In the genomic region with DNA sequence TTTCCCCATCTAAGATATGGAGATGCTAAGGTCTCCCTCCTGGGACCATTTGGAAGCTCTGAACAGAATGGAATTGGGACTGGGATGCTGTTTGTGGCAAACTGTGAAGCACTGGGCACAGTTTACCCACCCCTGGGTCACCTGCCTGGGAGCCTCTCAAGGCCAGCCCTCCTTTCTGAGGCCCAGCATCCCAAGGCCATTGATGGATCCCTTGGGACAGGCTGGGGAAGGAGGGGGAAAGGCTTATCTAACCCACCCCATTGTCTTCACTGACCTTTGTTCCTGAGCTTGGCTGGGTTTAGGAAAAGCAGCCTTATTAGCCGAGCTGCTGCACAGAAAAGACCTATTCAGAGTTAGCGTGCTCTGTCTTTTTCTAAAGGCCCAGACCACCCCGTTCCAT, we compare ENCODE assay signal across 1 cellular context.
TF ChIP-seq lines count a peak whose summit lies in the region.

No MANE protein-coding gene starts in this region.

TF ChIP-seq in HepG2, 621 proteins besides CTCF, POLR2A, EP300 and RAD21 (continued from another document and continues in another):
- TF ChIP-seq, protein P1, sequence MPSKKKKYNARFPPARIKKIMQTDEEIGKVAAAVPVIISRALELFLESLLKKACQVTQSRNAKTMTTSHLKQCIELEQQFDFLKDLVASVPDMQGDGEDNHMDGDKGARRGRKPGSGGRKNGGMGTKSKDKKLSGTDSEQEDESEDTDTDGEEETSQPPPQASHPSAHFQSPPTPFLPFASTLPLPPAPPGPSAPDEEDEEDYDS (CRISPR knock-in tag; IDR thresholded peaks at IDR 0.05) = peak; percentile 28; the same call in 1 of the 2 replicates
- peak; percentile 91 for TF ChIP-seq HNF4A (CRISPR knock-in tag; IDR thresholded peaks at IDR 0.05)
- no peak for TF ChIP-seq STAT5B (CRISPR knock-in tag; IDR thresholded peaks at IDR 0.05)
- TF ChIP-seq RCOR2 (CRISPR knock-in tag; IDR thresholded peaks at IDR 0.05) = 0 out of 2 replicates have a peak, but pooled peaks have one; percentile 41
- peak; percentile 64 for TF ChIP-seq KDM6A (CRISPR knock-in tag; IDR thresholded peaks at IDR 0.05; ENCODE audit: low read depth)
- TF ChIP-seq CEBPG (CRISPR knock-in tag; IDR thresholded peaks at IDR 0.05) = no peak
- peak; percentile 61 for TF ChIP-seq MED1 (CRISPR knock-in tag; IDR thresholded peaks at IDR 0.05)
- no peak for TF ChIP-seq REST (IDR thresholded peaks at IDR 0.05; ENCODE audit: borderline replicate concordance in 1 of 2, low read depth in 1 of 2, low read length in 2 of 2)
- TF ChIP-seq, protein P2, sequence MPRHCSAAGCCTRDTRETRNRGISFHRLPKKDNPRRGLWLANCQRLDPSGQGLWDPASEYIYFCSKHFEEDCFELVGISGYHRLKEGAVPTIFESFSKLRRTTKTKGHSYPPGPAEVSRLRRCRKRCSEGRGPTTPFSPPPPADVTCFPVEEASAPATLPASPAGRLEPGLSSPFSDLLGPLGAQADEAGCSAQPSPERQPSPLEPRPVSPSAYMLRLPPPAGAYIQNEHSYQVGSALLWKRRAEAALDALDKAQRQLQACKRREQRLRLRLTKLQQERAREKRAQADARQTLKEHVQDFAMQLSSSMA (CRISPR knock-in tag; IDR thresholded peaks at IDR 0.05) = no peak
- peak; percentile 56; the same call in 1 of the 2 replicates for TF ChIP-seq MTA1 (CRISPR knock-in tag; IDR thresholded peaks at IDR 0.05; ENCODE audit: borderline replicate concordance)
- peak; percentile 38; the same call in 1 of the 2 replicates for TF ChIP-seq POLR2G (IDR thresholded peaks at IDR 0.05; ENCODE audit: low read depth, low read length)
- TF ChIP-seq KDM2A (CRISPR knock-in tag; IDR thresholded peaks at IDR 0.05; ENCODE audit: borderline replicate concordance, low read depth) = no peak
- TF ChIP-seq RXRA (CRISPR knock-in tag; IDR thresholded peaks at IDR 0.05) = peak; percentile 40; the same call in 1 of the 2 replicates
- TF ChIP-seq ZFY (CRISPR knock-in tag; IDR thresholded peaks at IDR 0.05) = peak; percentile 38; the same call in 1 of the 2 replicates
- 0 out of 2 replicates have a peak, but pooled peaks have one; percentile 31 for TF ChIP-seq REPIN1 (CRISPR knock-in tag; IDR thresholded peaks at IDR 0.05; ENCODE audit: borderline replicate concordance, low read depth)
- TF ChIP-seq ZBTB7B (CRISPR knock-in tag; IDR thresholded peaks at IDR 0.05) = peak; percentile 76; the same call in 1 of the 2 replicates
- peak; percentile 49; the same call in 1 of the 2 replicates for TF ChIP-seq FOXA3 (CRISPR knock-in tag; IDR thresholded peaks at IDR 0.05)
- TF ChIP-seq MAZ (IDR thresholded peaks at IDR 0.05; ENCODE audit: borderline replicate concordance, low read depth, low read length) = no peak
- TF ChIP-seq MAZ (CRISPR knock-in tag; IDR thresholded peaks at IDR 0.05; ENCODE audit: low read depth) = no peak
- TF ChIP-seq PHF21A (CRISPR knock-in tag; IDR thresholded peaks at IDR 0.05) = peak; percentile 81
- TF ChIP-seq FOXP4 (CRISPR knock-in tag; IDR thresholded peaks at IDR 0.05) = peak; percentile 70
- TF ChIP-seq ZFP91 (CRISPR knock-in tag; IDR thresholded peaks at IDR 0.05; ENCODE audit: borderline replicate concordance) = peak; percentile 54
- TF ChIP-seq ZNF570 (CRISPR knock-in tag; IDR thresholded peaks at IDR 0.05; ENCODE audit: borderline replicate concordance) = no peak
- TF ChIP-seq, protein P3, sequence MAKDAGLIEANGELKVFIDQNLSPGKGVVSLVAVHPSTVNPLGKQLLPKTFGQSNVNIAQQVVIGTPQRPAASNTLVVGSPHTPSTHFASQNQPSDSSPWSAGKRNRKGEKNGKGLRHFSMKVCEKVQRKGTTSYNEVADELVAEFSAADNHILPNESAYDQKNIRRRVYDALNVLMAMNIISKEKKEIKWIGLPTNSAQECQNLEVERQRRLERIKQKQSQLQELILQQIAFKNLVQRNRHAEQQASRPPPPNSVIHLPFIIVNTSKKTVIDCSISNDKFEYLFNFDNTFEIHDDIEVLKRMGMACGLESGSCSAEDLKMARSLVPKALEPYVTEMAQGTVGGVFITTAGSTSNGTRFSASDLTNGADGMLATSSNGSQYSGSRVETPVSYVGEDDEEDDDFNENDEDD (CRISPR knock-in tag; IDR thresholded peaks at IDR 0.05; ENCODE audit: borderline replicate concordance) = peak; percentile 31; the same call in 1 of the 2 replicates
- 0 out of 2 replicates have a peak, but pooled peaks have one; percentile 40 for TF ChIP-seq ZNF503 (CRISPR knock-in tag; IDR thresholded peaks at IDR 0.05)
- TF ChIP-seq IRF2 (CRISPR knock-in tag; IDR thresholded peaks at IDR 0.05) = peak; percentile 25; the same call in 1 of the 2 replicates
- no peak for TF ChIP-seq KAT2B (IDR thresholded peaks at IDR 0.05; ENCODE audit: borderline replicate concordance, low read depth, low read length)
- no peak for TF ChIP-seq ZNF850 (CRISPR knock-in tag; conservative IDR thresholded peaks at IDR 0.05)
- no peak for TF ChIP-seq ARNTL (CRISPR knock-in tag; IDR thresholded peaks at IDR 0.05)
- TF ChIP-seq, protein P4, sequence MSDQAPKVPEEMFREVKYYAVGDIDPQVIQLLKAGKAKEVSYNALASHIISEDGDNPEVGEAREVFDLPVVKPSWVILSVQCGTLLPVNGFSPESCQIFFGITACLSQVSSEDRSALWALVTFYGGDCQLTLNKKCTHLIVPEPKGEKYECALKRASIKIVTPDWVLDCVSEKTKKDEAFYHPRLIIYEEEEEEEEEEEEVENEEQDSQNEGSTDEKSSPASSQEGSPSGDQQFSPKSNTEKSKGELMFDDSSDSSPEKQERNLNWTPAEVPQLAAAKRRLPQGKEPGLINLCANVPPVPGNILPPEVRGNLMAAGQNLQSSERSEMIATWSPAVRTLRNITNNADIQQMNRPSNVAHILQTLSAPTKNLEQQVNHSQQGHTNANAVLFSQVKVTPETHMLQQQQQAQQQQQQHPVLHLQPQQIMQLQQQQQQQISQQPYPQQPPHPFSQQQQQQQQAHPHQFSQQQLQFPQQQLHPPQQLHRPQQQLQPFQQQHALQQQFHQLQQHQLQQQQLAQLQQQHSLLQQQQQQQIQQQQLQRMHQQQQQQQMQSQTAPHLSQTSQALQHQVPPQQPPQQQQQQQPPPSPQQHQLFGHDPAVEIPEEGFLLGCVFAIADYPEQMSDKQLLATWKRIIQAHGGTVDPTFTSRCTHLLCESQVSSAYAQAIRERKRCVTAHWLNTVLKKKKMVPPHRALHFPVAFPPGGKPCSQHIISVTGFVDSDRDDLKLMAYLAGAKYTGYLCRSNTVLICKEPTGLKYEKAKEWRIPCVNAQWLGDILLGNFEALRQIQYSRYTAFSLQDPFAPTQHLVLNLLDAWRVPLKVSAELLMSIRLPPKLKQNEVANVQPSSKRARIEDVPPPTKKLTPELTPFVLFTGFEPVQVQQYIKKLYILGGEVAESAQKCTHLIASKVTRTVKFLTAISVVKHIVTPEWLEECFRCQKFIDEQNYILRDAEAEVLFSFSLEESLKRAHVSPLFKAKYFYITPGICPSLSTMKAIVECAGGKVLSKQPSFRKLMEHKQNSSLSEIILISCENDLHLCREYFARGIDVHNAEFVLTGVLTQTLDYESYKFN (CRISPR knock-in tag; conservative IDR thresholded peaks at IDR 0.05) = peak; percentile 66
- TF ChIP-seq PITX1 (CRISPR knock-in tag; IDR thresholded peaks at IDR 0.05) = peak; percentile 65; the same call in 1 of the 2 replicates
- 0 out of 2 replicates have a peak, but pooled peaks have one; percentile 52 for TF ChIP-seq HNRNPL (IDR thresholded peaks at IDR 0.05; ENCODE audit: low read depth, low read length)
- TF ChIP-seq, protein P5, sequence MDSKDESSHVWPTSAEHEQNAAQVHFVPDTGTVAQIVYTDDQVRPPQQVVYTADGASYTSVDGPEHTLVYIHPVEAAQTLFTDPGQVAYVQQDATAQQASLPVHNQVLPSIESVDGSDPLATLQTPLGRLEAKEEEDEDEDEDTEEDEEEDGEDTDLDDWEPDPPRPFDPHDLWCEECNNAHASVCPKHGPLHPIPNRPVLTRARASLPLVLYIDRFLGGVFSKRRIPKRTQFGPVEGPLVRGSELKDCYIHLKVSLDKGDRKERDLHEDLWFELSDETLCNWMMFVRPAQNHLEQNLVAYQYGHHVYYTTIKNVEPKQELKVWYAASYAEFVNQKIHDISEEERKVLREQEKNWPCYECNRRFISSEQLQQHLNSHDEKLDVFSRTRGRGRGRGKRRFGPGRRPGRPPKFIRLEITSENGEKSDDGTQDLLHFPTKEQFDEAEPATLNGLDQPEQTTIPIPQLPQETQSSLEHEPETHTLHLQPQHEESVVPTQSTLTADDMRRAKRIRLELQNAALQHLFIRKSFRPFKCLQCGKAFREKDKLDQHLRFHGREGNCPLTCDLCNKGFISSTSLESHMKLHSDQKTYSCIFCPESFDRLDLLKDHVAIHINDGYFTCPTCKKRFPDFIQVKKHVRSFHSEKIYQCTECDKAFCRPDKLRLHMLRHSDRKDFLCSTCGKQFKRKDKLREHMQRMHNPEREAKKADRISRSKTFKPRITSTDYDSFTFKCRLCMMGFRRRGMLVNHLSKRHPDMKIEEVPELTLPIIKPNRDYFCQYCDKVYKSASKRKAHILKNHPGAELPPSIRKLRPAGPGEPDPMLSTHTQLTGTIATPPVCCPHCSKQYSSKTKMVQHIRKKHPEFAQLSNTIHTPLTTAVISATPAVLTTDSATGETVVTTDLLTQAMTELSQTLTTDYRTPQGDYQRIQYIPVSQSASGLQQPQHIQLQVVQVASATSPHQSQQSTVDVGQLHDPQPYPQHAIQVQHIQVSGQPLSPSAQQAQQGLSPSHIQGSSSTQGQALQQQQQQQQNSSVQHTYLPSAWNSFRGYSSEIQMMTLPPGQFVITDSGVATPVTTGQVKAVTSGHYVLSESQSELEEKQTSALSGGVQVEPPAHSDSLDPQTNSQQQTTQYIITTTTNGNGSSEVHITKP (CRISPR knock-in tag; IDR thresholded peaks at IDR 0.05; ENCODE audit: low read depth) = peak; percentile 66; the same call in 1 of the 2 replicates
- peak; percentile 18; the same call in 1 of the 2 replicates for TF ChIP-seq ZNF292 (CRISPR knock-in tag; IDR thresholded peaks at IDR 0.05; ENCODE audit: borderline replicate concordance, low read depth)
- peak; percentile 54; the same call in 1 of the 2 replicates for TF ChIP-seq HOXA3 (CRISPR knock-in tag; IDR thresholded peaks at IDR 0.05)
- 0 out of 2 replicates have a peak, but pooled peaks have one; percentile 39 for TF ChIP-seq MAX (IDR thresholded peaks at IDR 0.05)
- TF ChIP-seq TARDBP (CRISPR knock-in tag; IDR thresholded peaks at IDR 0.05) = 0 out of 2 replicates have a peak, but pooled peaks have one; percentile 48
- no peak; a peak in 1 of 4 replicates for TF ChIP-seq KLF16 (CRISPR knock-in tag; IDR thresholded peaks at IDR 0.05)
